Comparison of ENCODE assay signal across 1 cellular context in genomic region chr2:60973705-60974104, GRCh38.
TF ChIP-seq lines count a peak whose summit lies in the region.

No MANE protein-coding gene starts in this region.

TF ChIP-seq in HepG2, 621 proteins besides CTCF, POLR2A, EP300 and RAD21:
- no peak for TF ChIP-seq THAP8 (CRISPR knock-in tag; IDR thresholded peaks at IDR 0.05; ENCODE audit: borderline replicate concordance)
- no peak for TF ChIP-seq BHLHE40 (IDR thresholded peaks at IDR 0.05; ENCODE audit: low read length)
- no peak for TF ChIP-seq HHEX (CRISPR knock-in tag; IDR thresholded peaks at IDR 0.05)
- TF ChIP-seq ZNF652 (CRISPR knock-in tag; IDR thresholded peaks at IDR 0.05; ENCODE audit: borderline replicate concordance, low read depth) = no peak
- no peak for TF ChIP-seq PATZ1 (CRISPR knock-in tag; IDR thresholded peaks at IDR 0.05)
- no peak for TF ChIP-seq ZNF878 (CRISPR knock-in tag; IDR thresholded peaks at IDR 0.05)
- no peak for TF ChIP-seq ZBTB26 (CRISPR knock-in tag; IDR thresholded peaks at IDR 0.05; ENCODE audit: borderline replicate concordance)
- no peak for TF ChIP-seq ZNF232 (CRISPR knock-in tag; IDR thresholded peaks at IDR 0.05; ENCODE audit: borderline replicate concordance)
- no peak for TF ChIP-seq ZBTB21 (CRISPR knock-in tag; IDR thresholded peaks at IDR 0.05)
- no peak for TF ChIP-seq ZNF709 (CRISPR knock-in tag; IDR thresholded peaks at IDR 0.05)
- TF ChIP-seq ZNF782 (CRISPR knock-in tag; IDR thresholded peaks at IDR 0.05; ENCODE audit: borderline replicate concordance) = no peak
- TF ChIP-seq CSRNP1 (CRISPR knock-in tag; IDR thresholded peaks at IDR 0.05) = no peak
- no peak for TF ChIP-seq ZNF691 (CRISPR knock-in tag; IDR thresholded peaks at IDR 0.05; ENCODE audit: borderline replicate concordance, low read depth)
- no peak for TF ChIP-seq YEATS4 (CRISPR knock-in tag; IDR thresholded peaks at IDR 0.05; ENCODE audit: borderline replicate concordance)
- no peak for TF ChIP-seq ZSCAN21 (CRISPR knock-in tag; IDR thresholded peaks at IDR 0.05; ENCODE audit: borderline replicate concordance)
- TF ChIP-seq ZNF660 (CRISPR knock-in tag; IDR thresholded peaks at IDR 0.05; ENCODE audit: borderline replicate concordance, low read depth) = no peak
- no peak for TF ChIP-seq ZNF224 (CRISPR knock-in tag; IDR thresholded peaks at IDR 0.05)
- TF ChIP-seq E2F5 (CRISPR knock-in tag; conservative IDR thresholded peaks at IDR 0.05) = no peak
- no peak for TF ChIP-seq ZNF503 (CRISPR knock-in tag; IDR thresholded peaks at IDR 0.05)
- TF ChIP-seq ZFX (CRISPR knock-in tag; IDR thresholded peaks at IDR 0.05; ENCODE audit: low read depth) = no peak
